Comparison of ENCODE assay signal across 15 cellular contexts in the genomic region with DNA sequence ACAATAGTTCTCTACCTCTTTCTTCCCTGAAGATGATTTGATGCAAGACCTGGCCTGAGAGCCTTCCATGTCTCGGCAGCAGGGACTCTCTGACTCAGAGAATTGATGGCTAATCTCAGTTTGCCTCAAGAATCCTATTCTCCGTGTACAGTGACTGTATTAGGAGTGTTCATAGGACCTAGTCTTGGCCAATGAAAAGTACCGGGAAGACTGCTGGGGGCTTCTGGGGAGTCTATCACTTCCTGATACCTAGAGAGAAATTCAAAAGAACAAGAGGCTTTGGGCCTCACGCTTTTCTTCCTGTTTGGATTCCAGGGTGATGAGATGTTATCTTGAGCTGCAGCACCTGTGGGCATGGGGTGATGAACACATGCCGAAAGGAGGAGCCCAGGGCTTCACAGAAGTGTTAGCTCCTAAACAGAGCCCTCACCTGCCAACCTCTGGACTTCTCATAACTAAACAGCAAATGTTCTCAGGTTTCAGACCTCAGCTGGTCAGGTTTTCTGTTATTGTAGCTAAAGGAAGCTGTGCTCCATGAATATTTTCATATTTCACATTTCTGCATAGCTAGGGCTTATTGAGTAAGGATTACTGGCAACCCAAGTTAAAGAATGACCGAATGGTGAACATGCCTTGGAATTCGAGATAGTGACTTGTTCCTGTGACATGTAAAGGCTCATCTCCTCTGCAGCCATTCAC.
DNase-seq lines count a peak whose midpoint lies in the region; TF ChIP-seq lines count a peak whose summit lies in the region.
"Had no signal": no experiment of that assay in that cellular context is flagged by ENCODE, and none has a peak within 500 bp of the region (broad histone marks: within the 10 kb centered on the region; RNA-seq: fewer than 3 reads in every experiment).

No MANE protein-coding gene starts in this region.

- no peak overlapping the region for H3K4me3 Mint-ChIP-seq in chondrocyte (ENCODE audit: unreplicated experiment)
- H3K4me3 Mint-ChIP-seq: CD14-positive monocyte; CD4-positive, alpha-beta memory T cell; H9 had no signal

- H2BK15ac ChIP-seq in mesendoderm (replicated peaks; ENCODE audit: low read depth) = no peak overlapping the region

- no peaks in the 10 kb centered on the region for H3K36me3 Mint-ChIP-seq in chondrocyte (ENCODE audit: low read depth)
- H3K36me3 Mint-ChIP-seq: CD14-positive monocyte; CD4-positive, alpha-beta memory T cell had no signal

- no peak overlapping the region for H2BK5ac ChIP-seq in mesendoderm (ENCODE audit: low read length)

- H3K4me1 ChIP-seq in mesendoderm (ENCODE audit: control insufficient read depth, low read depth, low read length) = no peaks in the 10 kb centered on the region
- H3K4me1 ChIP-seq: BLaER1 had no signal

- no peak for TF ChIP-seq CTCF in chondrocyte (IDR thresholded peaks at IDR 0.05)

- H3K79me2 ChIP-seq in mesendoderm (ENCODE audit: control insufficient read depth, insufficient read depth, low read length) = no peaks in the 10 kb centered on the region

- H3K4me3 ChIP-seq in mesendoderm (ENCODE audit: low read length) = no peak overlapping the region
- H3K4me3 ChIP-seq: BLaER1 had no signal

- no peak overlapping the region for H2BK120ac ChIP-seq in mesendoderm (ENCODE audit: low read depth, low read length)

- H2AK5ac ChIP-seq in mesendoderm (ENCODE audit: low read length) = no peak overlapping the region

- no peak overlapping the region for H3K23ac ChIP-seq in mesendoderm (ENCODE audit: low read length)

- H3K9ac ChIP-seq in mesendoderm (ENCODE audit: low read length) = no peak overlapping the region
- H3K9ac ChIP-seq: BLaER1 had no signal

- no peak overlapping the region for H4K8ac ChIP-seq in mesendoderm (ENCODE audit: low read depth, low read length)

- no peak overlapping the region for H3K4me2 ChIP-seq in mesendoderm (ENCODE audit: low read length)
- H3K4me2 ChIP-seq: BLaER1 had no signal

- no peaks in the 10 kb centered on the region for H3K27me3 ChIP-seq in mesendoderm (ENCODE audit: insufficient read depth, low read length, poor library complexity)
- H3K27me3 ChIP-seq: BLaER1 had no signal

- H3K4ac ChIP-seq in mesendoderm (ENCODE audit: low read depth, low read length) = no peak overlapping the region

- H3K56ac ChIP-seq in mesendoderm (ENCODE audit: low read length) = no peak overlapping the region

- H3K4me1 Mint-ChIP-seq in chondrocyte (ENCODE audit: low read depth) = peaks cover 21% of the 10 kb centered on the region
- H3K4me1 Mint-ChIP-seq: CD14-positive monocyte; CD4-positive, alpha-beta memory T cell; H9 had no signal

- DNase-seq in DMS53 (lab: John Stamatoyannopoulos, UW) (peak; percentile 19), DMS53 treated with DMSO at 0.1 percent for 48 hours (lab: John Stamatoyannopoulos, UW; ENCODE audit: unreplicated experiment) (no peak), NCI-H526 (lab: John Stamatoyannopoulos, UW) (peak; percentile 15 to 54), chondrocyte (ENCODE audit: low spot score) (no peak), mesendoderm (peak; percentile 23), RKO (ENCODE audit: low spot score) (no peak)
- no peak for DNase-seq in activated CD4-positive, alpha-beta T cell treated with anti-CD3 and anti-CD28 coated beads, Interleukin-2, amount 50 U/mL, for 1 hour
- DNase-seq in effector CD8-positive, alpha-beta T cell (lab: John Stamatoyannopoulos, UW) = no peak
- DNase-seq: CD4-positive, alpha-beta memory T cell; H9; IMR-90 had no signal

- H3K9me3 Mint-ChIP-seq in chondrocyte (ENCODE audit: low read depth) = peaks cover 3% of the 10 kb centered on the region
- H3K9me3 Mint-ChIP-seq: H9 had no signal

- no peaks in the 10 kb centered on the region for H3K36me3 ChIP-seq in mesendoderm (ENCODE audit: control insufficient read depth, insufficient read depth, low read length)
- H3K36me3 ChIP-seq: BLaER1 had no signal

- H3K79me1 ChIP-seq in mesendoderm (ENCODE audit: low read length) = no peaks in the 10 kb centered on the region

- no CpG with 5 or more reads among the region's 7 CpGs for WGBS in mesendoderm (ENCODE audit: extremely low coverage, insufficient coverage, low lambda C conversion rate)

- no peak overlapping the region for H3K27ac ChIP-seq in mesendoderm (ENCODE audit: low read depth, low read length)
- H3K27ac ChIP-seq: 22Rv1, BLaER1, HL-60 had no signal

- H3K18ac ChIP-seq in mesendoderm (ENCODE audit: low read length) = no peak overlapping the region

- no peaks in the 10 kb centered on the region for H3K27me3 Mint-ChIP-seq in chondrocyte (ENCODE audit: low read depth)

- H3K27ac Mint-ChIP-seq in chondrocyte (ENCODE audit: unreplicated experiment) = peak overlapping the region; percentile 56
- H3K27ac Mint-ChIP-seq: CD14-positive monocyte; CD4-positive, alpha-beta memory T cell; H9 had no signal

- no peak overlapping the region for H4K5ac ChIP-seq in mesendoderm (ENCODE audit: low read length)

Comparison
In these comparisons a context has a peak if more than half of its experiments do, and no peak if none do; other contexts are left out.
1. DNase-seq: peak in DMS53 (single experiment), NCI-H526 (2 of 2) and mesendoderm (single experiment); none in DMS53 treated with DMSO at 0.1 percent for 48 hours (single experiment), chondrocyte (single experiment), activated CD4-positive, alpha-beta T cell treated with anti-CD3 and anti-CD28 coated beads, Interleukin-2, amount 50 U/mL, for 1 hour (single experiment), effector CD8-positive, alpha-beta T cell (single experiment) and RKO (single experiment).